In genomic region chr17:3529817-3530741, GRCh38 we compare ENCODE assay signal across 15 cellular contexts. TPM values are rescaled to one million over a fixed set of nuclear protein-coding genes. Genes with fewer than 3 reads are reported as not detected.
DNase-seq lines count a peak whose midpoint lies in the region; ATAC-seq and TF ChIP-seq lines count a peak whose summit lies in the region.
"Had no signal": no experiment of that assay in that cellular context is flagged by ENCODE, and none has a peak within 500 bp of the region (broad histone marks: within the 10 kb centered on the region; RNA-seq: fewer than 3 reads in every experiment).

No MANE protein-coding gene starts in this region.

- H3K9me3 Mint-ChIP-seq in Calu3 (ENCODE audit: low read depth, unreplicated experiment) (no peaks in the 10 kb centered on the region), brain (no peaks in the 10 kb centered on the region)
- H3K9me3 Mint-ChIP-seq in activated CD8-positive, alpha-beta memory T cell treated with anti-CD3 and anti-CD28 coated beads, Interleukin-2, amount 10 ng/mL, durations not matched to agents 7 days and 5 days (ENCODE audit: low read depth): no peaks in the 10 kb centered on the region

- no peaks in the 10 kb centered on the region for H3K27me3 ChIP-seq in iPS-20b (ENCODE audit: insufficient read depth, low read length)

- no peak overlapping the region for H3K27ac ChIP-seq in iPS-20b (ENCODE audit: low read length)
- H3K27ac ChIP-seq: prostate gland had no signal

- intact Hi-C loops in Calu3 (cut with micrococcal nuclease; ENCODE audit: unreplicated experiment) (no loop called here), posterior cingulate gyrus (cut with DNase I) (loop anchor here (2.0 to 5.0 kb wide), 2 partner anchors 17 to 53 kb away; partner anchors contain the start of gene ASPA)

- DNase-seq in Calu3: peak; percentile 16
- DNase-seq in posterior cingulate gyrus: peak in 7 of 10 donors; percentile 36 to 95 (median 56)
- DNase-seq in GM13976 (ENCODE audit: low spot score): no peak
- no peak for DNase-seq in effector CD4-positive, alpha-beta T cell
- DNase-seq in NCI-H526 (lab: John Stamatoyannopoulos, UW): no peak
- no peak for DNase-seq in activated CD8-positive, alpha-beta memory T cell treated with anti-CD3 and anti-CD28 coated beads, Interleukin-2, amount 10 ng/mL, durations not matched to agents 7 days and 5 days
- DNase-seq: activated gamma-delta T cell; stimulated activated CD8-positive, alpha-beta memory T cell treated with anti-CD3 and anti-CD28 coated beads, Interleukin-4, amount 100 ng/mL, for 48 hours had no signal

- CTCF ChIA-PET in Calu3 (lab: Charles Lee): interaction anchor here (0.5 to 0.6 kb wide), 2 partner anchors 232 to 1695 kb away, joined by 4 to 6 read pairs; no protein-coding TSS in a partner anchor
- CTCF ChIA-PET in activated CD8-positive, alpha-beta memory T cell treated with anti-CD3 and anti-CD28 coated beads, Interleukin-2, amount 10 ng/mL, durations not matched to agents 7 days and 5 days (lab: Charles Lee): no interaction called here

- H3K4me1 ChIP-seq in iPS-20b (ENCODE audit: insufficient read depth, low read length): peaks cover 4% of the 10 kb centered on the region; the same call in 1 of the 2 replicates
- H3K4me1 ChIP-seq: prostate gland had no signal

- H3K27me3 Mint-ChIP-seq in Calu3 (ENCODE audit: unreplicated experiment) (no peaks in the 10 kb centered on the region), brain (no peaks in the 10 kb centered on the region)
- H3K27me3 Mint-ChIP-seq in activated CD8-positive, alpha-beta memory T cell treated with anti-CD3 and anti-CD28 coated beads, Interleukin-2, amount 10 ng/mL, durations not matched to agents 7 days and 5 days: peaks cover 4% of the 10 kb centered on the region

- BruUV-seq in Calu3 (replicated peaks; lab: Mats Ljungman, UMichigan): no TSS peak

- H3K27ac Mint-ChIP-seq in Calu3 (ENCODE audit: unreplicated experiment) (no peak overlapping the region), brain (peak overlapping the region in 3 of 5 experiments; percentile 42 to 91 (median 67))
- H3K27ac Mint-ChIP-seq in activated CD8-positive, alpha-beta memory T cell treated with anti-CD3 and anti-CD28 coated beads, Interleukin-2, amount 10 ng/mL, durations not matched to agents 7 days and 5 days: no peak overlapping the region

- TF ChIP-seq CTCF in Calu3 (IDR thresholded peaks at IDR 0.05; ENCODE audit: unreplicated experiment) (no peak), brain (conservative IDR thresholded peaks at IDR 0.05) (no peak), GM13976 (IDR thresholded peaks at IDR 0.05; ENCODE audit: borderline replicate concordance, control extremely low read depth, extremely low read depth, insufficient read depth, missing control alignments) (no peak)

- H3K36me3 ChIP-seq in iPS-20b (ENCODE audit: insufficient read depth, low read depth, low read length): no peaks in the 10 kb centered on the region
- H3K36me3 ChIP-seq: prostate gland had no signal

- peak overlapping the region; percentile 26; the same call in 1 of the 2 replicates for H3K9ac ChIP-seq in iPS-20b (ENCODE audit: low read depth, low read length)

- no peaks in the 10 kb centered on the region for H3K4me1 Mint-ChIP-seq in Calu3 (ENCODE audit: low read depth, unreplicated experiment)
- H3K4me1 Mint-ChIP-seq in brain: peaks cover 25% of the 10 kb centered on the region
- peaks cover 4% of the 10 kb centered on the region for H3K4me1 Mint-ChIP-seq in activated CD8-positive, alpha-beta memory T cell treated with anti-CD3 and anti-CD28 coated beads, Interleukin-2, amount 10 ng/mL, durations not matched to agents 7 days and 5 days

- ATAC-seq in activated CD8-positive, alpha-beta memory T cell treated with anti-CD3 and anti-CD28 coated beads, Interleukin-2, amount 10 ng/mL, durations not matched to agents 7 days and 5 days: no peak

- H3K4me3 Mint-ChIP-seq in Calu3 (ENCODE audit: low read depth, unreplicated experiment) (no peak overlapping the region), brain (peak overlapping the region in 1 of 5 experiments; percentile 28)
- H3K4me3 Mint-ChIP-seq in activated CD8-positive, alpha-beta memory T cell treated with anti-CD3 and anti-CD28 coated beads, Interleukin-2, amount 10 ng/mL, durations not matched to agents 7 days and 5 days: no peak overlapping the region

- 0 out of 2 replicates have a peak overlapping the region, but pooled peaks have one; percentile 6 for H3K4me3 ChIP-seq in iPS-20b (ENCODE audit: low read length)
- H3K4me3 ChIP-seq: prostate gland had no signal

- H3K36me3 Mint-ChIP-seq in Calu3 (ENCODE audit: insufficient read depth, unreplicated experiment) (no peaks in the 10 kb centered on the region), brain (no peaks in the 10 kb centered on the region)
- no peaks in the 10 kb centered on the region for H3K36me3 Mint-ChIP-seq in activated CD8-positive, alpha-beta memory T cell treated with anti-CD3 and anti-CD28 coated beads, Interleukin-2, amount 10 ng/mL, durations not matched to agents 7 days and 5 days

- no peaks in the 10 kb centered on the region for H3K9me3 ChIP-seq in iPS-20b (ENCODE audit: insufficient read depth, low read depth, low read length)
- H3K9me3 ChIP-seq: prostate gland had no signal

- in situ Hi-C loops in GM13976 (cut with MboI; ENCODE audit: low sequenced_read_pairs, unreplicated experiment): no loop called here

RNA-seq across cellular contexts. Expression of gene TRPV3, which starts 27.5 kb away (rescaled TPM):
- total RNA-seq in Calu3 (2022): 0.38 and 0.49 TPM in 2 replicates
- polyA plus RNA-seq in brain (ENCODE audit: insufficient read depth, low read depth, low replicate concordance): 0.37 TPM
- total RNA-seq in activated CD8-positive, alpha-beta memory T cell treated with anti-CD3 and anti-CD28 coated beads, Interleukin-2, amount 10 ng/mL, durations not matched to agents 7 days and 5 days: under 1 TPM; 0.41 to 0.98 TPM

RNA-seq across cellular contexts. Expression of gene ASPA, which starts 54.3 kb away (rescaled TPM):
- total RNA-seq in Calu3 (2022): not detected in 2 replicates
- polyA plus RNA-seq in brain (ENCODE audit: insufficient read depth, low read depth, low replicate concordance): 7.7 TPM
- total RNA-seq in activated CD8-positive, alpha-beta memory T cell treated with anti-CD3 and anti-CD28 coated beads, Interleukin-2, amount 10 ng/mL, durations not matched to agents 7 days and 5 days: not detected
- total RNA-seq: NCI-H460; T-helper 2 cell treated with Interferon-gamma antibody and Interleukin-4, amounts not matched to agents 100 ng/mL and 5 ng/mL, for 36 hours had no signal
- polyA plus RNA-seq: BJ had no signal

RNA-seq across cellular contexts. Expression of gene SPATA22, which starts 58.5 kb away (rescaled TPM):
- total RNA-seq in Calu3 (2022): not detected in 2 replicates
- 0.46 TPM for polyA plus RNA-seq in brain (ENCODE audit: insufficient read depth, low read depth, low replicate concordance)
- total RNA-seq in activated CD8-positive, alpha-beta memory T cell treated with anti-CD3 and anti-CD28 coated beads, Interleukin-2, amount 10 ng/mL, durations not matched to agents 7 days and 5 days: under 1 TPM in 1 of 2 experiments, not detected in 1; 0.67 TPM
- total RNA-seq: esophagus mucosa; NCI-H460; T-helper 2 cell treated with Interferon-gamma antibody and Interleukin-4, amounts not matched to agents 100 ng/mL and 5 ng/mL, for 36 hours had no signal
- polyA plus RNA-seq: BJ had no signal

Comparison
In these comparisons a context has a peak if more than half of its experiments do, and no peak if none do; other contexts are left out.
1. DNase-seq: peak in Calu3 (single experiment) and posterior cingulate gyrus (7 of 10); none in GM13976 (single experiment), effector CD4-positive, alpha-beta T cell (single experiment), NCI-H526 (0 of 2) and activated CD8-positive, alpha-beta memory T cell treated with anti-CD3 and anti-CD28 coated beads, Interleukin-2, amount 10 ng/mL, durations not matched to agents 7 days and 5 days (single experiment).
2. H3K27ac Mint-ChIP-seq: peak in brain (3 of 5); none in Calu3 (single experiment) and activated CD8-positive, alpha-beta memory T cell treated with anti-CD3 and anti-CD28 coated beads, Interleukin-2, amount 10 ng/mL, durations not matched to agents 7 days and 5 days (single experiment).